In genomic region chr1:15417365-15417934, GRCh38 we compare ENCODE assay signal across 8 cellular contexts. TPM values are rescaled to one million over a fixed set of nuclear protein-coding genes. Genes with fewer than 3 reads are reported as not detected.
DNase-seq lines count a peak whose midpoint lies in the region; ATAC-seq and TF ChIP-seq lines count a peak whose summit lies in the region.

No MANE protein-coding gene starts in this region.

- H4K20me1 ChIP-seq in neural progenitor cell (ENCODE audit: low read depth): no peaks in the 10 kb centered on the region

- H3K4me2 ChIP-seq in neural progenitor cell: no peak overlapping the region

- intact Hi-C loops in MCF 10A (cut with micrococcal nuclease) (loop anchor here (5.0 kb wide), 1 partner anchor 75 kb away; no protein-coding TSS in a partner anchor), natural killer cell (cut with micrococcal nuclease) (loop anchor here (1.0 to 5.0 kb wide), 4 partner anchors 10 to 71 kb away; no protein-coding TSS in a partner anchor)

- CTCF ChIA-PET in MCF 10A (lab: Yijun Ruan, JAX): interaction anchor here (0.6 to 5.2 kb wide), 5 partner anchors 14 to 665 kb away, joined by 3 to 28 read pairs (median 4); no protein-coding TSS in a partner anchor

- peak; percentile 57 to 85 (median 75) for ATAC-seq in natural killer cell
- no peak for ATAC-seq in GM21367 (IDR thresholded peaks at IDR 0.05; ENCODE audit: unreplicated experiment)

- BruUV-seq in MCF 10A (replicated peaks; lab: Mats Ljungman, UMichigan): no TSS peak

- H3K9me3 Mint-ChIP-seq in HFFc6 (no peaks in the 10 kb centered on the region), MCF 10A (ENCODE audit: unreplicated experiment) (no peaks in the 10 kb centered on the region), natural killer cell (no peaks in the 10 kb centered on the region), neural progenitor cell (peaks cover 3% of the 10 kb centered on the region)

- POLR2A ChIA-PET in MCF 10A (lab: Yijun Ruan, JAX): interaction anchor here (0.6 to 3.4 kb wide), 7 partner anchors 8 to 371 kb away, joined by 3 to 22 read pairs (median 3); no protein-coding TSS in a partner anchor

- peak overlapping the region; percentile 60; the same call in 1 of the 2 replicates for H3K4me3 Mint-ChIP-seq in HFFc6
- H3K4me3 Mint-ChIP-seq in MCF 10A (ENCODE audit: unreplicated experiment): peak overlapping the region; percentile 47
- H3K4me3 Mint-ChIP-seq in natural killer cell: peak overlapping the region; percentile 97
- no peak overlapping the region for H3K4me3 Mint-ChIP-seq in neural progenitor cell

- no peak overlapping the region for H3K4me3 ChIP-seq in neural progenitor cell

- H3K27me3 ChIP-seq in neural progenitor cell: peaks cover 4% of the 10 kb centered on the region

- no peak overlapping the region for H2AFZ ChIP-seq in neural progenitor cell (replicated peaks)

- H3K79me2 ChIP-seq in neural progenitor cell (ENCODE audit: low read depth): no peaks in the 10 kb centered on the region

- H3K9ac ChIP-seq in neural progenitor cell: no peak overlapping the region

- DNase-seq in C1 segment of cervical spinal cord (lab: John Stamatoyannopoulos, UW): peak in 8 of 14 donors; percentile 8 to 31 (median 18)
- DNase-seq in HFFc6: peak; percentile 35
- DNase-seq in T-helper 22 cell (ENCODE audit: low read depth): peak; percentile 78
- DNase-seq in MCF 10A (ENCODE audit: unreplicated experiment): peak; percentile 91
- peak; percentile 75 for DNase-seq in natural killer cell
- DNase-seq in neural progenitor cell (ENCODE audit: low spot score): no peak
- DNase-seq in HPDE6-E6E7 (ENCODE audit: extremely low spot score): no peak

- H3K27me3 Mint-ChIP-seq in HFFc6 (ENCODE audit: insufficient read depth): peaks cover 2% of the 10 kb centered on the region
- H3K27me3 Mint-ChIP-seq in MCF 10A (ENCODE audit: insufficient read depth, unreplicated experiment): no peaks in the 10 kb centered on the region
- no peaks in the 10 kb centered on the region for H3K27me3 Mint-ChIP-seq in natural killer cell (ENCODE audit: low read depth in 2 of 2)
- H3K27me3 Mint-ChIP-seq in neural progenitor cell (ENCODE audit: insufficient read depth, low read depth): peaks cover 10% of the 10 kb centered on the region

- no peaks in the 10 kb centered on the region for H3K9me3 ChIP-seq in neural progenitor cell (ENCODE audit: low read depth)

- H3K4me1 ChIP-seq in neural progenitor cell: no peaks in the 10 kb centered on the region

- no peak overlapping the region for H3K27ac ChIP-seq in neural progenitor cell

- H3K27ac Mint-ChIP-seq in HFFc6: peak overlapping the region; percentile 89
- H3K27ac Mint-ChIP-seq in MCF 10A (ENCODE audit: low read depth, unreplicated experiment): peak overlapping the region; percentile 79
- peak overlapping the region; percentile 93 to 100 for H3K27ac Mint-ChIP-seq in natural killer cell
- no peak overlapping the region for H3K27ac Mint-ChIP-seq in neural progenitor cell

- TF ChIP-seq CTCF in HFFc6 (IDR thresholded peaks at IDR 0.05) (no peak), MCF 10A (IDR thresholded peaks at IDR 0.05; ENCODE audit: unreplicated experiment) (no peak), natural killer cell (IDR thresholded peaks at IDR 0.05) (no peak), neural progenitor cell (IDR thresholded peaks at IDR 0.05) (no peak)

- no peaks in the 10 kb centered on the region for H3K36me3 ChIP-seq in neural progenitor cell

- H3K36me3 Mint-ChIP-seq in HFFc6 (ENCODE audit: low read depth) (peaks cover 20% of the 10 kb centered on the region), MCF 10A (ENCODE audit: insufficient read depth, unreplicated experiment) (no peaks in the 10 kb centered on the region), natural killer cell (no peaks in the 10 kb centered on the region), neural progenitor cell (peaks cover 9% of the 10 kb centered on the region)

- no peaks in the 10 kb centered on the region for H3F3A ChIP-seq in neural progenitor cell (ENCODE audit: low read depth)

- H3K4me1 Mint-ChIP-seq in HFFc6 (ENCODE audit: low read depth) (peaks cover 34% of the 10 kb centered on the region), MCF 10A (ENCODE audit: insufficient read depth, unreplicated experiment) (peaks cover 34% of the 10 kb centered on the region), natural killer cell (peaks cover 85 to 89% of the 10 kb centered on the region in 2 donors), neural progenitor cell (peaks cover 30% of the 10 kb centered on the region)

RNA-seq across cellular contexts. Expression of gene EFHD2, which starts 7.8 kb away (rescaled TPM):
- 10 to 100 TPM; 41.2 to 67.2 (median 65.3) TPM for total RNA-seq in HFFc6 (2021; fragmentation: NEBNext Ultra II Directional; extraction: Animal tissue kit (Norgen Biotek cat#: 25700))
- total RNA-seq in MCF 10A (2022): 45.1 and 48.5 TPM in 2 replicates
- total RNA-seq in natural killer cell: 100 to 1,000 TPM; 804 to 952 (median 855) TPM
- total RNA-seq in neural progenitor cell (ENCODE audit: low replicate concordance): 6.5 and 14.5 TPM in 2 replicates

RNA-seq across cellular contexts. Expression of gene CTRC, which starts 20.8 kb away (rescaled TPM):
- not detected for total RNA-seq in HFFc6 (2021; fragmentation: NEBNext Ultra II Directional; extraction: Animal tissue kit (Norgen Biotek cat#: 25700))
- total RNA-seq in MCF 10A (2022) (not detected in 2 replicates), natural killer cell (1 to 10 TPM; 5.5 to 9.7 (median 6.4) TPM), neural progenitor cell (ENCODE audit: low replicate concordance) (not detected in 2 replicates)

RNA-seq across cellular contexts. Expression of gene CELA2A, which starts 39.1 kb away (rescaled TPM):
- total RNA-seq in HFFc6 (2021; fragmentation: NEBNext Ultra II Directional; extraction: Animal tissue kit (Norgen Biotek cat#: 25700)): not detected
- total RNA-seq in MCF 10A (2022): not detected in 2 replicates
- total RNA-seq in natural killer cell: not detected
- not detected in 2 replicates for total RNA-seq in neural progenitor cell (ENCODE audit: low replicate concordance)

RNA-seq across cellular contexts. Expression of gene CELA2B, which starts 58.5 kb away (rescaled TPM):
- not detected for total RNA-seq in HFFc6 (2021; fragmentation: NEBNext Ultra II Directional; extraction: Animal tissue kit (Norgen Biotek cat#: 25700))
- total RNA-seq in MCF 10A (2022) (not detected in 2 replicates), natural killer cell (not detected), neural progenitor cell (ENCODE audit: low replicate concordance) (not detected in 2 replicates)

Comparison
In these comparisons a context has a peak if more than half of its experiments do, and no peak if none do; other contexts are left out.
1. DNase-seq: peak in C1 segment of cervical spinal cord (8 of 14), HFFc6 (single experiment), T-helper 22 cell (single experiment), MCF 10A (single experiment) and natural killer cell (single experiment); none in neural progenitor cell (single experiment) and HPDE6-E6E7 (single experiment).
2. RNA of gene EFHD2, which starts 7.8 kb away (total RNA-seq): 804 to 952 TPM in natural killer cell; 41.2 to 67.2 TPM in HFFc6, 45.1 to 48.5 TPM in MCF 10A and 6.5 to 14.5 TPM in neural progenitor cell; every median in the first group is over 10 times any median in the second.